ENCODE assay signal across 28 cellular contexts in the genomic region with DNA sequence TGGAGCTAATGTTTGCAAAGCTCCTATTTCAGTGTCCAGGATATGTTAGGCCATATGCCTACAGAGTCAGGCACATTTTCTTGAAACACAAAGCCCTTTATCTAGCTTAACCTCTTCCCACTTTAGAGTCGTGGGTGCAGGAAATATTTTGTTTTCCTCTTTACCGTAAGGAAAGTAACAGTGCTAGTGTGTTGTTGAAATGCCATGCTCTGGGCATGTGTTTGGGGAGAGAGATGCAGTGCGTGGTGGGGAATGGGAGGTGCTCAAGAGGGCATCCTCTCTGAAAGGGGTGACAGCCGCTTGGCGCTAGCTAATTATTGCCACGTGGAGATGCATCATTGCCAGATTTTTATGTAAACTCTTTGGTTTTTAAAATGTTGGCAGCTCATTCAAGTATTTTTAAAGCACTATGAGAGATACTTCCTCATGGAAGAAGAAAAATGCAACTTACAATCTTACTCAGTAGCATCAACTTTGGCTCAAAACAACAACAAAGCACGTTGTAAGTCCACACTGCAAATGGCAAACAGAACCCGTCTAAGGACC.
"Had no signal": no experiment of that assay in that cellular context is flagged by ENCODE, and none has a peak within 500 bp of the region (broad histone marks: within the 10 kb centered on the region; RNA-seq: fewer than 3 reads in every experiment).

No MANE protein-coding gene starts in this region.

- H3K27ac ChIP-seq: Peyer's patch, RWPE1, SJSA1, VCaP had no signal

- H3K4me3 ChIP-seq: Peyer's patch, SJSA1 had no signal

- H3K27ac Mint-ChIP-seq: activated CD8-positive, alpha-beta T cell treated with anti-CD3 and anti-CD28 coated beads for 36 hours; activated naive CD4-positive, alpha-beta T cell treated with anti-CD3 and anti-CD28 coated beads, Interleukin-2, amount 10 ng/mL, durations not matched to agents 7 days and 5 days; activated naive CD8-positive, alpha-beta T cell treated with anti-CD3 and anti-CD28 coated beads for 36 hours; activated T-cell treated with anti-CD3 and anti-CD28 coated beads, Interleukin-2, amount 50 U/mL, for 72 hours; activated T-helper 2 cell treated with anti-CD3 and anti-CD28 coated beads, Interferon-gamma antibody, Interleukin-2, Interleukin-4, amounts not matched to agents 10 μg/mL and 5 μg/mL and 100 μg/mL, durations not matched to agents 14 hours and 24 hours and 36 hours had no signal

- H3K4me3 Mint-ChIP-seq: activated CD8-positive, alpha-beta T cell treated with anti-CD3 and anti-CD28 coated beads for 36 hours; activated naive CD4-positive, alpha-beta T cell treated with anti-CD3 and anti-CD28 coated beads, Interleukin-2, amount 10 ng/mL, durations not matched to agents 7 days and 5 days; activated naive CD8-positive, alpha-beta T cell treated with anti-CD3 and anti-CD28 coated beads for 36 hours; activated T-cell treated with anti-CD3 and anti-CD28 coated beads, Interleukin-2, amount 50 U/mL, for 72 hours had no signal

- H3K9me3 ChIP-seq: Peyer's patch, SJSA1 had no signal

- H3K9me3 Mint-ChIP-seq: activated CD8-positive, alpha-beta T cell treated with anti-CD3 and anti-CD28 coated beads for 36 hours; activated naive CD4-positive, alpha-beta T cell treated with anti-CD3 and anti-CD28 coated beads, Interleukin-2, amount 10 ng/mL, durations not matched to agents 7 days and 5 days; activated T-cell treated with anti-CD3 and anti-CD28 coated beads, Interleukin-2, amount 50 U/mL, for 72 hours; activated T-helper 2 cell treated with anti-CD3 and anti-CD28 coated beads, Interferon-gamma antibody, Interleukin-2, Interleukin-4, amounts not matched to agents 10 μg/mL and 5 μg/mL and 100 μg/mL, durations not matched to agents 14 hours and 24 hours and 36 hours had no signal

- ATAC-seq: activated CD8-positive, alpha-beta T cell treated with anti-CD3 and anti-CD28 coated beads for 36 hours; activated T-cell treated with anti-CD3 and anti-CD28 coated beads, Interleukin-2, amount 50 U/mL, for 72 hours; SK-N-SH treated with all-trans-retinoic acid at 6 μM for 48 hours had no signal

- DNase-seq: activated CD4-positive, alpha-beta T cell treated with anti-CD3 and anti-CD28 coated beads for 4 hours; activated CD8-positive, alpha-beta memory T cell treated with anti-CD3 and anti-CD28 coated beads, Interleukin-2, amount 50 U/mL, for 4 hours; activated CD8-positive, alpha-beta T cell treated with anti-CD3 and anti-CD28 coated beads for 36 hours; activated gamma-delta T cell treated with Interleukin-2 at 50 U/mL for 16 hours; activated naive CD4-positive, alpha-beta T cell treated with anti-CD3 and anti-CD28 coated beads, Interleukin-2, amount 10 ng/mL, durations not matched to agents 7 days and 5 days; activated naive CD8-positive, alpha-beta T cell treated with anti-CD3 and anti-CD28 coated beads for 36 hours; activated T-cell treated with anti-CD3 and anti-CD28 coated beads, Interleukin-2, amount 50 U/mL, for 72 hours; caudate nucleus; MM.1S; NCI-H1105; NCI-H1436; NCI-H1694 treated with DMSO at 0.1 percent for 48 hours; NCI-H2029 treated with DMSO at 0.1 percent for 48 hours; NCI-H2171; NCI-H2227 treated with DMSO at 0.1 percent for 48 hours; NCI-H446 treated with DMSO at 0.1 percent for 48 hours; NCI-H524 treated with DMSO at 0.1 percent for 48 hours; NCI-H82; OCI-M1; Peyer's patch; Right ventricle myocardium superior; T-helper 2 cell; T1000 had no signal

- H3K27me3 ChIP-seq: Peyer's patch, SJSA1 had no signal

- H3K36me3 ChIP-seq: Peyer's patch had no signal

- H3K4me1 ChIP-seq: Peyer's patch had no signal

- H3K27me3 Mint-ChIP-seq: activated CD8-positive, alpha-beta T cell treated with anti-CD3 and anti-CD28 coated beads for 36 hours; activated naive CD8-positive, alpha-beta T cell treated with anti-CD3 and anti-CD28 coated beads for 36 hours had no signal
